In genomic region chr3:87167634-87168456, GRCh38 we compare ENCODE assay signal across 8 cellular contexts. TPM values are rescaled to one million over a fixed set of nuclear protein-coding genes. Genes with fewer than 3 reads are reported as not detected.
A peak's percentile ranks its signal among the peaks of the same experiment; 100 is the strongest.
DNase-seq lines count a peak whose midpoint lies in the region; ATAC-seq, FAIRE-seq and TF ChIP-seq lines count a peak whose summit lies in the region.

No MANE protein-coding gene starts in this region.

- 17% methylated on average over 11 of the region's 11 CpGs for WGBS in right lobe of liver (ENCODE audit: insufficient coverage, low coverage, low lambda C conversion rate, missing lambda C conversion rate)

- H3K9me3 ChIP-seq in right lobe of liver (no peaks in the 10 kb centered on the region), thoracic aorta (no peaks in the 10 kb centered on the region)

- peak overlapping the region; percentile 26 to 34 for H3K4me3 ChIP-seq in cardiac fibroblast (replicated peaks in 1 of 2; ENCODE audit: low read depth in 2 of 2, low read length in 2 of 2)
- peak overlapping the region; percentile 21 to 45 (median 43) for H3K4me3 ChIP-seq in right lobe of liver
- H3K4me3 ChIP-seq in thoracic aorta: peak overlapping the region; percentile 53

- H3K27me3 ChIP-seq in right lobe of liver (no peaks in the 10 kb centered on the region), thoracic aorta (replicated peaks; ENCODE audit: insufficient read depth) (no peaks in the 10 kb centered on the region)

- no peak for TF ChIP-seq POLR2A in right lobe of liver (IDR thresholded peaks at IDR 0.05)

- TF ChIP-seq CTCF in cardiac fibroblast (IDR thresholded peaks at IDR 0.05; ENCODE audit: low read depth, low read length) (peak; percentile 62), right lobe of liver (IDR thresholded peaks at IDR 0.05) (peak; percentile 53 to 76 (median 71)), thoracic aorta (IDR thresholded peaks at IDR 0.05) (peak; percentile 42)

- intact Hi-C loops in right lobe of liver (cut with DNase I): no loop called here

- H3K4me1 ChIP-seq in right lobe of liver (no peaks in the 10 kb centered on the region), thoracic aorta (ENCODE audit: control insufficient read depth in 1 of 2, low read depth in 2 of 2) (no peaks in the 10 kb centered on the region)

- H3K36me3 ChIP-seq in right lobe of liver (no peaks in the 10 kb centered on the region), thoracic aorta (no peaks in the 10 kb centered on the region)

- peak; percentile 79 for ATAC-seq in GM21515 (IDR thresholded peaks at IDR 0.05; ENCODE audit: unreplicated experiment)
- ATAC-seq in right lobe of liver: peak; percentile 85 to 95 (median 92)
- ATAC-seq in thoracic aorta (ENCODE audit: insufficient number of reproducible peaks, low FRiP score, low read depth): no peak

- DNase-seq in activated T-cell treated with anti-CD3 and anti-CD28 coated beads for 4 hours (peak; percentile 3), HS-27A (ENCODE audit: low read depth) (peak; percentile 62), RCC 7860 (ENCODE audit: low spot score) (no peak), cardiac fibroblast (ENCODE audit: low read depth in 2 of 2) (peak; percentile 70 to 80), right lobe of liver (no peak), thoracic aorta (ENCODE audit: low spot score) (no peak)
- no peak for DNase-seq in activated T-cell treated with anti-CD3 and anti-CD28 coated beads, Interleukin-2, amount 50 U/mL, for 1 hour

- H3K27ac ChIP-seq in right lobe of liver (no peak overlapping the region), thoracic aorta (no peak overlapping the region)

- FAIRE-seq in RCC 7860 (lab: Jason Lieb, UNC): peak; percentile 38

RNA-seq across cellular contexts. Expression of gene CHMP2B, which starts 59.3 kb away (rescaled TPM):
- total RNA-seq in right lobe of liver (10 to 100 TPM; 16.9 to 34.8 (median 21.3) TPM), thoracic aorta (10 to 100 TPM; 29.2 to 36.4 TPM)

Comparison
In these comparisons a context has a peak if more than half of its experiments do, and no peak if none do; other contexts are left out.
1. DNase-seq: peak in activated T-cell treated with anti-CD3 and anti-CD28 coated beads for 4 hours (single experiment), HS-27A (single experiment) and cardiac fibroblast (2 of 2); none in activated T-cell treated with anti-CD3 and anti-CD28 coated beads, Interleukin-2, amount 50 U/mL, for 1 hour (single experiment), RCC 7860 (single experiment), right lobe of liver (0 of 3) and thoracic aorta (single experiment).
2. Peak in every context shown above with its lines, with median percentiles within 50 percentile points of each other: H3K4me3 ChIP-seq and CTCF ChIP-seq.